Comparison of ENCODE assay signal across 1 cellular context in genomic region chr7:142614116-142614515, GRCh38.
TF ChIP-seq lines count a peak whose summit lies in the region.

No MANE protein-coding gene starts in this region.

TF ChIP-seq in endothelial cell of umbilical vein, 7 proteins besides CTCF, POLR2A, EP300 and RAD21:
- TF ChIP-seq MAX (IDR thresholded peaks at IDR 0.05; ENCODE audit: insufficient read depth, insufficient read length) (no peak), MYC (IDR thresholded peaks at IDR 0.05; ENCODE audit: low read depth, low read length) (no peak), JUN (IDR thresholded peaks at IDR 0.05; ENCODE audit: borderline replicate concordance, insufficient read depth, insufficient read length, low read depth) (no peak), GATA2 (IDR thresholded peaks at IDR 0.05; ENCODE audit: insufficient read depth, insufficient read length, low read depth, low read length) (no peak), FOS (IDR thresholded peaks at IDR 0.05; ENCODE audit: borderline replicate concordance, insufficient read depth, low read length) (peak; percentile 52), EZH2 (IDR thresholded peaks at IDR 0.05; ENCODE audit: borderline replicate concordance, low read depth, low read length, severe bottlenecking) (no peak), POLR2AphosphoS5 (IDR thresholded peaks at IDR 0.05; ENCODE audit: insufficient read depth, low read depth, low read length) (no peak)
TF ChIP-seq in endothelial cell of umbilical vein: peak in this region for 1.
